Comparison of ENCODE assay signal across 1 cellular context in the genomic region with DNA sequence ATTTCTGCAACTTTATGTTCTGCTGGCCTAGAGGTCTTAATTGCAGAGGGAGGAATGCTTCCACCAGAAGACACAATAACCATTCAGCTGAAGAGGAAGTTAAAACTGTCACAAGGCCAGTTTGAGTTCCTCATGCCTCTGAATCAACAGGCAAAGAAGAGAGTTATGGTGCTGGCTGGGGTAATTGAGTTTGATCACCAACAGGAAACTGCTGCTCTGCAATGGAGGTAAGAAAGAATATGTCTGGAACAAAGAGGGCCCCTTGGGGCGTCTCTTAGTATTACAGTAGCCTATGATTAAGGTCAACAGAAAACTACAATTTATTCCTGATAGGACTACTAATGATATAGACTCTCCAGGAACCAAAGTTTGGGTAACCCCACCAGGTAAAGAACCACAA.
TF ChIP-seq lines count a peak whose summit lies in the region.

No MANE protein-coding gene starts in this region.

TF ChIP-seq in GM23338, 12 proteins besides CTCF, POLR2A, EP300 and RAD21 (continued from another document):
- TF ChIP-seq, protein P1, sequence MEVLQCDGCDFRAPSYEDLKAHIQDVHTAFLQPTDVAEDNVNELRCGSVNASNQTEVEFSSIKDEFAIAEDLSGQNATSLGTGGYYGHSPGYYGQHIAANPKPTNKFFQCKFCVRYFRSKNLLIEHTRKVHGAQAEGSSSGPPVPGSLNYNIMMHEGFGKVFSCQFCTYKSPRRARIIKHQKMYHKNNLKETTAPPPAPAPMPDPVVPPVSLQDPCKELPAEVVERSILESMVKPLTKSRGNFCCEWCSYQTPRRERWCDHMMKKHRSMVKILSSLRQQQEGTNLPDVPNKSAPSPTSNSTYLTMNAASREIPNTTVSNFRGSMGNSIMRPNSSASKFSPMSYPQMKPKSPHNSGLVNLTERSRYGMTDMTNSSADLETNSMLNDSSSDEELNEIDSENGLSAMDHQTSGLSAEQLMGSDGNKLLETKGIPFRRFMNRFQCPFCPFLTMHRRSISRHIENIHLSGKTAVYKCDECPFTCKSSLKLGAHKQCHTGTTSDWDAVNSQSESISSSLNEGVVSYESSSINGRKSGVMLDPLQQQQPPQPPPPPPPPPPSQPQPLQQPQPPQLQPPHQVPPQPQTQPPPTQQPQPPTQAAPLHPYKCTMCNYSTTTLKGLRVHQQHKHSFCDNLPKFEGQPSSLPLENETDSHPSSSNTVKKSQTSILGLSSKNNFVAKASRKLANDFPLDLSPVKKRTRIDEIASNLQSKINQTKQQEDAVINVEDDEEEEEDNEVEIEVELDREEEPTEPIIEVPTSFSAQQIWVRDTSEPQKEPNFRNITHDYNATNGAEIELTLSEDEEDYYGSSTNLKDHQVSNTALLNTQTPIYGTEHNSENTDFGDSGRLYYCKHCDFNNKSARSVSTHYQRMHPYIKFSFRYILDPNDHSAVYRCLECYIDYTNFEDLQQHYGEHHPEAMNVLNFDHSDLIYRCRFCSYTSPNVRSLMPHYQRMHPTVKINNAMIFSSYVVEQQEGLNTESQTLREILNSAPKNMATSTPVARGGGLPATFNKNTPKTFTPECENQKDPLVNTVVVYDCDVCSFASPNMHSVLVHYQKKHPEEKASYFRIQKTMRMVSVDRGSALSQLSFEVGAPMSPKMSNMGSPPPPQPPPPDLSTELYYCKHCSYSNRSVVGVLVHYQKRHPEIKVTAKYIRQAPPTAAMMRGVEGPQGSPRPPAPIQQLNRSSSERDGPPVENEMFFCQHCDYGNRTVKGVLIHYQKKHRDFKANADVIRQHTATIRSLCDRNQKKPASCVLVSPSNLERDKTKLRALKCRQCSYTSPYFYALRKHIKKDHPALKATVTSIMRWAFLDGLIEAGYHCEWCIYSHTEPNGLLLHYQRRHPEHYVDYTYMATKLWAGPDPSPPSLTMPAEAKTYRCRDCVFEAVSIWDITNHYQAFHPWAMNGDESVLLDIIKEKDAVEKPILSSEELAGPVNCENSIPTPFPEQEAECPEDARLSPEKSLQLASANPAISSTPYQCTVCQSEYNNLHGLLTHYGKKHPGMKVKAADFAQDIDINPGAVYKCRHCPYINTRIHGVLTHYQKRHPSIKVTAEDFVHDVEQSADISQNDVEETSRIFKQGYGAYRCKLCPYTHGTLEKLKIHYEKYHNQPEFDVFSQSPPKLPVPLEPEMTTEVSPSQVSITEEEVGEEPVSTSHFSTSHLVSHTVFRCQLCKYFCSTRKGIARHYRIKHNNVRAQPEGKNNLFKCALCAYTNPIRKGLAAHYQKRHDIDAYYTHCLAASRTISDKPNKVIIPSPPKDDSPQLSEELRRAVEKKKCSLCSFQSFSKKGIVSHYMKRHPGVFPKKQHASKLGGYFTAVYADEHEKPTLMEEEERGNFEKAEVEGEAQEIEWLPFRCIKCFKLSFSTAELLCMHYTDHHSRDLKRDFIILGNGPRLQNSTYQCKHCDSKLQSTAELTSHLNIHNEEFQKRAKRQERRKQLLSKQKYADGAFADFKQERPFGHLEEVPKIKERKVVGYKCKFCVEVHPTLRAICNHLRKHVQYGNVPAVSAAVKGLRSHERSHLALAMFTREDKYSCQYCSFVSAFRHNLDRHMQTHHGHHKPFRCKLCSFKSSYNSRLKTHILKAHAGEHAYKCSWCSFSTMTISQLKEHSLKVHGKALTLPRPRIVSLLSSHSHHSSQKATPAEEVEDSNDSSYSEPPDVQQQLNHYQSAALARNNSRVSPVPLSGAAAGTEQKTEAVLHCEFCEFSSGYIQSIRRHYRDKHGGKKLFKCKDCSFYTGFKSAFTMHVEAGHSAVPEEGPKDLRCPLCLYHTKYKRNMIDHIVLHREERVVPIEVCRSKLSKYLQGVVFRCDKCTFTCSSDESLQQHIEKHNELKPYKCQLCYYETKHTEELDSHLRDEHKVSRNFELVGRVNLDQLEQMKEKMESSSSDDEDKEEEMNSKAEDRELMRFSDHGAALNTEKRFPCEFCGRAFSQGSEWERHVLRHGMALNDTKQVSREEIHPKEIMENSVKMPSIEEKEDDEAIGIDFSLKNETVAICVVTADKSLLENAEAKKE (CRISPR knock-in tag; IDR thresholded peaks at IDR 0.05): no peak
- TF ChIP-seq JUNB (IDR thresholded peaks at IDR 0.05; ENCODE audit: unreplicated experiment) (no peak), ZNF331 (CRISPR knock-in tag; IDR thresholded peaks at IDR 0.05; ENCODE audit: low read depth) (no peak), NANOG (IDR thresholded peaks at IDR 0.05; ENCODE audit: borderline replicate concordance) (no peak), CREB1 (CRISPR knock-in tag; IDR thresholded peaks at IDR 0.05; ENCODE audit: low read depth) (no peak), EZH2phosphoT487 (IDR thresholded peaks at IDR 0.05; ENCODE audit: unreplicated experiment) (no peak)
- TF ChIP-seq, protein P2, sequence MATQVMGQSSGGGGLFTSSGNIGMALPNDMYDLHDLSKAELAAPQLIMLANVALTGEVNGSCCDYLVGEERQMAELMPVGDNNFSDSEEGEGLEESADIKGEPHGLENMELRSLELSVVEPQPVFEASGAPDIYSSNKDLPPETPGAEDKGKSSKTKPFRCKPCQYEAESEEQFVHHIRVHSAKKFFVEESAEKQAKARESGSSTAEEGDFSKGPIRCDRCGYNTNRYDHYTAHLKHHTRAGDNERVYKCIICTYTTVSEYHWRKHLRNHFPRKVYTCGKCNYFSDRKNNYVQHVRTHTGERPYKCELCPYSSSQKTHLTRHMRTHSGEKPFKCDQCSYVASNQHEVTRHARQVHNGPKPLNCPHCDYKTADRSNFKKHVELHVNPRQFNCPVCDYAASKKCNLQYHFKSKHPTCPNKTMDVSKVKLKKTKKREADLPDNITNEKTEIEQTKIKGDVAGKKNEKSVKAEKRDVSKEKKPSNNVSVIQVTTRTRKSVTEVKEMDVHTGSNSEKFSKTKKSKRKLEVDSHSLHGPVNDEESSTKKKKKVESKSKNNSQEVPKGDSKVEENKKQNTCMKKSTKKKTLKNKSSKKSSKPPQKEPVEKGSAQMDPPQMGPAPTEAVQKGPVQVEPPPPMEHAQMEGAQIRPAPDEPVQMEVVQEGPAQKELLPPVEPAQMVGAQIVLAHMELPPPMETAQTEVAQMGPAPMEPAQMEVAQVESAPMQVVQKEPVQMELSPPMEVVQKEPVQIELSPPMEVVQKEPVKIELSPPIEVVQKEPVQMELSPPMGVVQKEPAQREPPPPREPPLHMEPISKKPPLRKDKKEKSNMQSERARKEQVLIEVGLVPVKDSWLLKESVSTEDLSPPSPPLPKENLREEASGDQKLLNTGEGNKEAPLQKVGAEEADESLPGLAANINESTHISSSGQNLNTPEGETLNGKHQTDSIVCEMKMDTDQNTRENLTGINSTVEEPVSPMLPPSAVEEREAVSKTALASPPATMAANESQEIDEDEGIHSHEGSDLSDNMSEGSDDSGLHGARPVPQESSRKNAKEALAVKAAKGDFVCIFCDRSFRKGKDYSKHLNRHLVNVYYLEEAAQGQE (IDR thresholded peaks at IDR 0.05; ENCODE audit: unreplicated experiment): no peak
TF ChIP-seq in GM23338: peak in this region for 0.
